8 cellular contexts compared by ENCODE assay signal in genomic region chr19:17859533-17860330, GRCh38. TPM values are rescaled to one million over a fixed set of nuclear protein-coding genes. Genes with fewer than 3 reads are reported as not detected.
DNase-seq lines count a peak whose midpoint lies in the region; TF ChIP-seq lines count a peak whose summit lies in the region.

Gene RPL18A (plus strand): TSS chr19:17859910. CDS start chr19:17859957, 47 bp downstream.

- no peaks in the 10 kb centered on the region for H3K9me3 ChIP-seq in SK-N-MC (ENCODE audit: low read depth, low read length)

- peak within 1 kb of the TSS; percentile 84 for H3K27ac ChIP-seq in SK-N-MC
- peak within 1 kb of the TSS; percentile 65 for H3K27ac ChIP-seq in temporal lobe (ENCODE audit: low read depth, low read length)

- TF ChIP-seq CTCF in GM06990 (IDR thresholded peaks at IDR 0.05; ENCODE audit: insufficient read depth, low read length, poor library complexity, severe bottlenecking) (peak; percentile 95), HFF-Myc (IDR thresholded peaks at IDR 0.05; ENCODE audit: low read depth, low read length, missing control alignments) (peak; percentile 80)

- no peaks in the 10 kb centered on the region for H3K27me3 ChIP-seq in GM06990 (replicated peaks; ENCODE audit: control insufficient read depth, insufficient read depth, low read length)

- DNase-seq in GM06990 (ENCODE audit: extremely low read depth, insufficient read length) (peak; percentile 100), HFF-Myc (ENCODE audit: extremely low read depth, low read depth) (peak; percentile 99), NAMALWA (ENCODE audit: low spot score) (peak; percentile 100), SK-N-MC (ENCODE audit: low read depth, low spot score) (peak; percentile 99), germinal center (ENCODE audit: low spot score) (peak; percentile 98), nucleus accumbens (lab: John Stamatoyannopoulos, UW) (peak; percentile 88 to 100 (median 99))
- peak; percentile 99 for DNase-seq in activated naive CD4-positive, alpha-beta T cell treated with anti-CD3 and anti-CD28 coated beads, Interleukin-2, amount 50 U/mL, for 16 hours

- peak within 1 kb of the TSS; percentile 98 for H3K9ac ChIP-seq in SK-N-MC (ENCODE audit: insufficient read length)

- H3K4me3 ChIP-seq in GM06990 (replicated peaks; ENCODE audit: low read depth, low read length) (peak within 1 kb of the TSS; percentile 98), HFF-Myc (replicated peaks; ENCODE audit: low read depth, low read length) (peak within 1 kb of the TSS; percentile 92), SK-N-MC (peak within 1 kb of the TSS; percentile 95)

- peaks cover 36% of the 10 kb centered on the region for H3K36me3 ChIP-seq in GM06990 (ENCODE audit: control insufficient read depth, insufficient read depth, low read length)
- peaks cover 45% of the 10 kb centered on the region for H3K36me3 ChIP-seq in SK-N-MC (ENCODE audit: insufficient read depth, low read length)

RNA-seq across cellular contexts. Expression of gene RPL18A, which starts in this region (rescaled TPM):
- 714 TPM for total RNA-seq in temporal lobe

Comparison
In these comparisons a context has a peak if more than half of its experiments do, and no peak if none do; other contexts are left out.
1. Peak in every context shown above with its lines: DNase-seq, H3K4me3 ChIP-seq and H3K27ac ChIP-seq.